In genomic region chr4:86261634-86262033, GRCh38 we compare ENCODE assay signal across 1 cellular context.
TF ChIP-seq lines count a peak whose summit lies in the region.

No MANE protein-coding gene starts in this region.

TF ChIP-seq in WTC11, 78 proteins besides CTCF, POLR2A, EP300 and RAD21 (continued from another document):
- TF ChIP-seq USF2 (CRISPR knock-in tag; IDR thresholded peaks at IDR 0.05): no peak
